In genomic region chr7:130380121-130380860, GRCh38 we compare ENCODE assay signal across 14 cellular contexts. TPM values are rescaled to one million over a fixed set of nuclear protein-coding genes. Genes with fewer than 3 reads are reported as not detected.
DNase-seq lines count a peak whose midpoint lies in the region; FAIRE-seq and TF ChIP-seq lines count a peak whose summit lies in the region.
"Had no signal": no experiment of that assay in that cellular context is flagged by ENCODE, and none has a peak within 500 bp of the region (broad histone marks: within the 10 kb centered on the region; RNA-seq: fewer than 3 reads in every experiment).

Gene CPA1 (plus strand): TSS chr7:130380494. CDS start chr7:130380521, 27 bp downstream.

- no peak for TF ChIP-seq CTCF in astrocyte (IDR thresholded peaks at IDR 0.05; ENCODE audit: insufficient read depth, low read depth, low read length)

- no peaks in the 10 kb centered on the region for H3K27me3 ChIP-seq in astrocyte (ENCODE audit: insufficient read depth, low read length)
- H3K27me3 ChIP-seq in subcutaneous abdominal adipose tissue (ENCODE audit: control insufficient read depth in 5 of 5, insufficient read depth in 4 of 5, low read length in 5 of 5): no peaks in the 10 kb centered on the region
- H3K27me3 ChIP-seq: dorsolateral prefrontal cortex, gastroesophageal sphincter had no signal

- peaks cover 3% of the 10 kb centered on the region for H3K4me1 ChIP-seq in astrocyte (ENCODE audit: insufficient read depth, low read length)
- peaks cover 0 to 23% (median 15%) of the 10 kb centered on the region in 5 donors for H3K4me1 ChIP-seq in subcutaneous abdominal adipose tissue (ENCODE audit: control insufficient read depth in 5 of 5, insufficient read depth in 5 of 5, low read length in 5 of 5)

- H3K9me3 Mint-ChIP-seq in activated CD4-positive, alpha-beta T cell treated with anti-CD3 and anti-CD28 coated beads, Interleukin-2, amount 10 ng/mL, durations not matched to agents 7 days and 5 days: peaks cover 6% of the 10 kb centered on the region
- peaks cover 15% of the 10 kb centered on the region for H3K9me3 Mint-ChIP-seq in astrocyte (ENCODE audit: unreplicated experiment)

- no peaks in the 10 kb centered on the region for H3K36me3 Mint-ChIP-seq in activated CD4-positive, alpha-beta T cell treated with anti-CD3 and anti-CD28 coated beads, Interleukin-2, amount 10 ng/mL, durations not matched to agents 7 days and 5 days (ENCODE audit: low read depth)
- H3K36me3 Mint-ChIP-seq in astrocyte (ENCODE audit: low read depth, unreplicated experiment): no peaks in the 10 kb centered on the region

- POLR2A ChIA-PET in activated CD4-positive, alpha-beta T cell treated with anti-CD3 and anti-CD28 coated beads, Interleukin-2, amount 10 ng/mL, durations not matched to agents 7 days and 5 days (lab: Charles Lee): no interaction called here

- H3K36me3 ChIP-seq in astrocyte (ENCODE audit: insufficient read depth, low read length) (no peaks in the 10 kb centered on the region), subcutaneous abdominal adipose tissue (ENCODE audit: control insufficient read depth in 5 of 5, insufficient read depth in 5 of 5, low read length in 5 of 5) (no peaks in the 10 kb centered on the region)
- H3K36me3 ChIP-seq: gastroesophageal sphincter had no signal

- no peak for DNase-seq in activated CD4-positive, alpha-beta T cell treated with anti-CD3 and anti-CD28 coated beads, Interleukin-2, amount 10 ng/mL, durations not matched to agents 7 days and 5 days
- DNase-seq in activated CD4-positive, alpha-beta T cell treated with anti-CD3 and anti-CD28 coated beads for 48 hours: no peak
- DNase-seq in astrocyte (ENCODE audit: low read depth): no peak
- no peak for DNase-seq in mucosa of gallbladder (ENCODE audit: low spot score)
- DNase-seq in pons (ENCODE audit: low spot score): no peak
- DNase-seq in MV-4-11 (lab: John Stamatoyannopoulos, UW): no peak
- no peak for DNase-seq in NCI-H2029 (lab: John Stamatoyannopoulos, UW)
- DNase-seq: activated naive CD8-positive, alpha-beta T cell treated with anti-CD3 and anti-CD28 coated beads, Interleukin-2, amount 50 U/mL, for 24 hours; DMS79; dorsolateral prefrontal cortex; NCI-H1694 treated with DMSO at 0.1 percent for 48 hours; T1000 had no signal

- H3K4me3 ChIP-seq in astrocyte (ENCODE audit: insufficient read depth, low read depth, low read length) (no peak within 1 kb of the TSS), subcutaneous abdominal adipose tissue (ENCODE audit: low read depth in 1 of 5, low read length in 5 of 5) (no peak within 1 kb of the TSS)
- H3K4me3 ChIP-seq: dorsolateral prefrontal cortex, gastroesophageal sphincter had no signal

- H3K4me3 Mint-ChIP-seq in activated CD4-positive, alpha-beta T cell treated with anti-CD3 and anti-CD28 coated beads, Interleukin-2, amount 10 ng/mL, durations not matched to agents 7 days and 5 days: no peak within 1 kb of the TSS
- no peak within 1 kb of the TSS for H3K4me3 Mint-ChIP-seq in astrocyte (ENCODE audit: unreplicated experiment)
- H3K4me3 Mint-ChIP-seq: activated naive CD8-positive, alpha-beta T cell treated with anti-CD3 and anti-CD28 coated beads, Interleukin-2, amount 50 U/mL, for 24 hours had no signal

- no peaks in the 10 kb centered on the region for H3K4me1 Mint-ChIP-seq in activated CD4-positive, alpha-beta T cell treated with anti-CD3 and anti-CD28 coated beads, Interleukin-2, amount 10 ng/mL, durations not matched to agents 7 days and 5 days
- H3K4me1 Mint-ChIP-seq in astrocyte (ENCODE audit: low read depth, unreplicated experiment): no peaks in the 10 kb centered on the region
- H3K4me1 Mint-ChIP-seq: activated naive CD8-positive, alpha-beta T cell treated with anti-CD3 and anti-CD28 coated beads, Interleukin-2, amount 50 U/mL, for 24 hours had no signal

- no peaks in the 10 kb centered on the region for H3K79me2 ChIP-seq in astrocyte (ENCODE audit: insufficient read depth, low read length)

- H3K27ac ChIP-seq in astrocyte (ENCODE audit: low read depth, low read length): no peak within 1 kb of the TSS
- H3K27ac ChIP-seq in subcutaneous abdominal adipose tissue (ENCODE audit: low read depth, low read length): peak within 1 kb of the TSS; percentile 54
- H3K27ac ChIP-seq: dorsolateral prefrontal cortex, gastroesophageal sphincter had no signal

- H3K9ac ChIP-seq in astrocyte (ENCODE audit: low read length) (no peak within 1 kb of the TSS), subcutaneous abdominal adipose tissue (ENCODE audit: low read length in 5 of 5) (peak within 1 kb of the TSS in 2 of 5 donors; percentile 30 to 54)

- H3K27ac Mint-ChIP-seq in activated CD4-positive, alpha-beta T cell treated with anti-CD3 and anti-CD28 coated beads, Interleukin-2, amount 10 ng/mL, durations not matched to agents 7 days and 5 days: peak within 1 kb of the TSS; percentile 66
- no peak within 1 kb of the TSS for H3K27ac Mint-ChIP-seq in astrocyte (ENCODE audit: unreplicated experiment)
- H3K27ac Mint-ChIP-seq: activated naive CD8-positive, alpha-beta T cell treated with anti-CD3 and anti-CD28 coated beads, Interleukin-2, amount 50 U/mL, for 24 hours had no signal

- H3K9me3 ChIP-seq in astrocyte (ENCODE audit: insufficient read depth, low read depth, low read length) (peaks cover 9% of the 10 kb centered on the region), subcutaneous abdominal adipose tissue (ENCODE audit: control insufficient read depth in 5 of 5, low read length in 5 of 5) (peaks cover 0 to 9% (median 6%) of the 10 kb centered on the region in 5 donors)
- H3K9me3 ChIP-seq: gastroesophageal sphincter had no signal

- H3K27me3 Mint-ChIP-seq in activated CD4-positive, alpha-beta T cell treated with anti-CD3 and anti-CD28 coated beads, Interleukin-2, amount 10 ng/mL, durations not matched to agents 7 days and 5 days: no peaks in the 10 kb centered on the region
- peaks cover 5% of the 10 kb centered on the region for H3K27me3 Mint-ChIP-seq in astrocyte (ENCODE audit: low read depth, unreplicated experiment)
- H3K27me3 Mint-ChIP-seq: activated naive CD8-positive, alpha-beta T cell treated with anti-CD3 and anti-CD28 coated beads, Interleukin-2, amount 50 U/mL, for 24 hours had no signal

- CTCF ChIA-PET in activated CD4-positive, alpha-beta T cell treated with anti-CD3 and anti-CD28 coated beads, Interleukin-2, amount 10 ng/mL, durations not matched to agents 7 days and 5 days (lab: Charles Lee): no interaction called here

- peak within 1 kb of the TSS; percentile 52 for H2AFZ ChIP-seq in astrocyte (ENCODE audit: low read depth, low read length)

- no peaks in the 10 kb centered on the region for H4K20me1 ChIP-seq in astrocyte (ENCODE audit: insufficient read depth, low read length)

- no peak for FAIRE-seq in astrocyte (lab: Jason Lieb, UNC)

- H3K4me2 ChIP-seq in astrocyte (ENCODE audit: low read length): no peak within 1 kb of the TSS

RNA-seq across cellular contexts. Expression of gene CPA1, which starts in this region (rescaled TPM):
- total RNA-seq in activated CD4-positive, alpha-beta T cell treated with anti-CD3 and anti-CD28 coated beads, Interleukin-2, amount 10 ng/mL, durations not matched to agents 7 days and 5 days: not detected
- not detected in 2 replicates for total RNA-seq in astrocyte
- total RNA-seq in mucosa of gallbladder: 27.8 TPM

Comparison
In these comparisons a context has a peak if more than half of its experiments do, and no peak if none do; other contexts are left out.
1. RNA of gene CPA1 (total RNA-seq): 27.8 TPM in mucosa of gallbladder (single experiment); not detected in activated CD4-positive, alpha-beta T cell treated with anti-CD3 and anti-CD28 coated beads, Interleukin-2, amount 10 ng/mL, durations not matched to agents 7 days and 5 days and not detected in astrocyte; every median in the first group is over 10 times any median in the second.